22 cellular contexts compared by ENCODE assay signal in genomic region chr22:50517495-50518260, GRCh38. TPM values are rescaled to one million over a fixed set of nuclear protein-coding genes. Genes with fewer than 3 reads are reported as not detected.
"Had no signal": no experiment of that assay in that cellular context is flagged by ENCODE, and none has a peak within 500 bp of the region (broad histone marks: within the 10 kb centered on the region; RNA-seq: fewer than 3 reads in every experiment).

No MANE protein-coding gene starts in this region.

- H3K36me3 Mint-ChIP-seq: activated naive CD4-positive, alpha-beta T cell treated with anti-CD3 and anti-CD28 coated beads, Interleukin-2, amount 50 U/mL, for 24 hours had no signal

- H3K4me3 ChIP-seq: breast epithelium, SJCRH30 had no signal

- DNase-seq: activated B cell treated with CpG ODN at 0.5 μM for 24 hours; activated CD4-positive, alpha-beta T cell treated with anti-CD3 and anti-CD28 coated beads for 1 hour; activated CD4-positive, alpha-beta T cell treated with anti-CD3 and anti-CD28 coated beads, Interleukin-2, amount 10 ng/mL, durations not matched to agents 24 days and 14 days; activated CD4-positive, alpha-beta T cell treated with anti-CD3 and anti-CD28 coated beads, Interleukin-2, amount 50 U/mL, for 48 hours; activated CD8-positive, alpha-beta memory T cell treated with anti-CD3 and anti-CD28 coated beads, Interleukin-2, amount 10 ng/mL, durations not matched to agents 7 days and 5 days; activated effector memory CD4-positive, alpha-beta T cell treated with Interleukin-2 at 50 U/mL for 16 hours; activated naive CD4-positive, alpha-beta T cell; activated T-cell treated with anti-CD3 and anti-CD28 coated beads, Interleukin-2, amount 50 U/mL, for 24 hours; aorta; caudate nucleus; Karpas-422; NCI-H1105 treated with DMSO at 0.1 percent for 48 hours; NCI-H1436 treated with DMSO at 0.1 percent for 48 hours; NCI-H187; NCI-H2081; NCI-H446; NCI-H524; SJCRH30 had no signal

- H3K4me1 ChIP-seq: breast epithelium, SJCRH30 had no signal

- H3K27me3 Mint-ChIP-seq: activated B cell treated with CpG ODN at 0.5 μM for 24 hours; activated CD4-positive, alpha-beta T cell treated with anti-CD3 and anti-CD28 coated beads, Interleukin-2, amount 10 ng/mL, durations not matched to agents 24 days and 14 days; activated CD8-positive, alpha-beta memory T cell treated with anti-CD3 and anti-CD28 coated beads, Interleukin-2, amount 10 ng/mL, durations not matched to agents 7 days and 5 days; activated naive CD4-positive, alpha-beta T cell treated with anti-CD3 and anti-CD28 coated beads, Interleukin-2, amount 50 U/mL, for 24 hours; activated T-cell treated with anti-CD3 and anti-CD28 coated beads, Interleukin-2, amount 50 U/mL, for 24 hours had no signal

- H3K27ac Mint-ChIP-seq: activated B cell treated with CpG ODN at 0.5 μM for 24 hours; activated CD4-positive, alpha-beta T cell treated with anti-CD3 and anti-CD28 coated beads, Interleukin-2, amount 10 ng/mL, durations not matched to agents 24 days and 14 days; activated CD8-positive, alpha-beta memory T cell treated with anti-CD3 and anti-CD28 coated beads, Interleukin-2, amount 10 ng/mL, durations not matched to agents 7 days and 5 days; activated naive CD4-positive, alpha-beta T cell treated with anti-CD3 and anti-CD28 coated beads, Interleukin-2, amount 50 U/mL, for 24 hours; activated T-cell treated with anti-CD3 and anti-CD28 coated beads, Interleukin-2, amount 50 U/mL, for 24 hours; activated T-helper 1 cell treated with anti-CD3 and anti-CD28 coated beads, Interleukin-12 subunit alpha, Interleukin-12 subunit beta, Interleukin-2, Interleukin-4 antibody, amounts not matched to agents 30 ng/mL and 10 ng/mL and 1 ng/mL, durations not matched to agents 14 hours and 24 hours and 36 hours; T-helper 1 cell treated with Interleukin-12 subunit alpha and Interleukin-12 subunit beta and Interleukin-4 antibody, amounts not matched to agents 30 μg/mL and 1 μg/mL, for 36 hours had no signal

- H3K9me3 Mint-ChIP-seq: activated B cell treated with CpG ODN at 0.5 μM for 24 hours; activated CD4-positive, alpha-beta T cell treated with anti-CD3 and anti-CD28 coated beads, Interleukin-2, amount 10 ng/mL, durations not matched to agents 24 days and 14 days; activated naive CD4-positive, alpha-beta T cell treated with anti-CD3 and anti-CD28 coated beads, Interleukin-2, amount 50 U/mL, for 24 hours; activated T-cell treated with anti-CD3 and anti-CD28 coated beads, Interleukin-2, amount 50 U/mL, for 24 hours; activated T-helper 1 cell treated with anti-CD3 and anti-CD28 coated beads, Interleukin-12 subunit alpha, Interleukin-12 subunit beta, Interleukin-2, Interleukin-4 antibody, amounts not matched to agents 30 ng/mL and 10 ng/mL and 1 ng/mL, durations not matched to agents 14 hours and 24 hours and 36 hours; T-helper 1 cell treated with Interleukin-12 subunit alpha and Interleukin-12 subunit beta and Interleukin-4 antibody, amounts not matched to agents 30 μg/mL and 1 μg/mL, for 36 hours had no signal

- H3K9me3 ChIP-seq: breast epithelium, SJCRH30 had no signal

- H3K4me3 Mint-ChIP-seq: activated B cell treated with CpG ODN at 0.5 μM for 24 hours; activated CD4-positive, alpha-beta T cell treated with anti-CD3 and anti-CD28 coated beads, Interleukin-2, amount 10 ng/mL, durations not matched to agents 24 days and 14 days; activated CD8-positive, alpha-beta memory T cell treated with anti-CD3 and anti-CD28 coated beads, Interleukin-2, amount 10 ng/mL, durations not matched to agents 7 days and 5 days; activated naive CD4-positive, alpha-beta T cell treated with anti-CD3 and anti-CD28 coated beads, Interleukin-2, amount 50 U/mL, for 24 hours; activated T-cell treated with anti-CD3 and anti-CD28 coated beads, Interleukin-2, amount 50 U/mL, for 24 hours; activated T-helper 1 cell treated with anti-CD3 and anti-CD28 coated beads, Interleukin-12 subunit alpha, Interleukin-12 subunit beta, Interleukin-2, Interleukin-4 antibody, amounts not matched to agents 30 ng/mL and 10 ng/mL and 1 ng/mL, durations not matched to agents 14 hours and 24 hours and 36 hours; T-helper 1 cell treated with Interleukin-12 subunit alpha and Interleukin-12 subunit beta and Interleukin-4 antibody, amounts not matched to agents 30 μg/mL and 1 μg/mL, for 36 hours had no signal

- H3K27me3 ChIP-seq: breast epithelium, SJCRH30 had no signal

- ATAC-seq: activated CD8-positive, alpha-beta memory T cell treated with anti-CD3 and anti-CD28 coated beads, Interleukin-2, amount 10 ng/mL, durations not matched to agents 7 days and 5 days had no signal

- H3K27ac ChIP-seq: breast epithelium, SJCRH30 had no signal

RNA-seq across cellular contexts. Expression of gene KLHDC7B, which starts 28.0 kb away (rescaled TPM):
- polyA plus RNA-seq: aorta had no signal
